In the genomic region with DNA sequence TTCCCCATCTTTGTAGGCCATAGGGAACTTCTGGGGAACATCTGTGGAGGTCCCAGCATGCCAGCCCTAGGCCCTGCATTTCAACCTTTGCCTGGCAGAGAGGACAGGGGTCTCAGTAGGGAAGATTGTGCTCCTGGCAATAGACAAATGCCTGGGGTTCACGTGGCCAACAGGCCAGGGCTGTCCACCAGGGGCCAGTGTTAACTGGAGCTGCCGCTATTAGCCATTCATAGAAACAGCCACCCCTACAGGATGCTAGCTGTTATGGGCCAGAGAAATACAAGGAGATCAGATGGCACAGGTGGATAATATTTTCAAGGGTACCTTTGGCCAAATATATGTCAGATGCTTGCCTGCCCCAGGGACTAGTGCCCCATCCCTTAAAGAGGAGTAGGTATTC, we compare ENCODE assay signal across 24 cellular contexts.
DNase-seq lines count a peak whose midpoint lies in the region; ATAC-seq, FAIRE-seq and TF ChIP-seq lines count a peak whose summit lies in the region.
"Had no signal": no experiment of that assay in that cellular context is flagged by ENCODE, and none has a peak within 500 bp of the region (broad histone marks: within the 10 kb centered on the region; RNA-seq: fewer than 3 reads in every experiment).

No MANE protein-coding gene starts in this region.

- H3K4me2 ChIP-seq in H9 (ENCODE audit: insufficient read depth, insufficient read length, low read length) = no peak overlapping the region
- H3K4me2 ChIP-seq: A549, PC-9 had no signal

- H2BK20ac ChIP-seq in H9 (ENCODE audit: low read depth, low read length, poor library complexity, severe bottlenecking) = no peak overlapping the region

- H3T11ph ChIP-seq in H9 (ENCODE audit: low read length) = no peak overlapping the region

- H4K5ac ChIP-seq in H9 (ENCODE audit: insufficient read length, low read depth, low read length) = no peak overlapping the region

- H2AK5ac ChIP-seq in H9 (ENCODE audit: insufficient read length, low read length) = no peak overlapping the region

- H2BK15ac ChIP-seq in H9 (ENCODE audit: low read depth, low read length) = no peak overlapping the region

- ATAC-seq in T-cell (replicated peaks in 1 of 4) = no peak
- ATAC-seq: A549, GM12878 had no signal

- no peaks in the 10 kb centered on the region for H3K27me3 ChIP-seq in H9 (ENCODE audit: insufficient read depth, low read length)
- no peaks in the 10 kb centered on the region for H3K27me3 ChIP-seq in WERI-Rb-1 (ENCODE audit: insufficient read depth, low read depth, severe bottlenecking)
- no peaks in the 10 kb centered on the region for H3K27me3 ChIP-seq in endodermal cell (ENCODE audit: control insufficient read depth, insufficient read depth, low read length, poor library complexity, severe bottlenecking)

- H3K27ac Mint-ChIP-seq in H9 = peak overlapping the region; percentile 77 to 93 (median 86); a peak in 4 of 7 replicates
- H3K27ac Mint-ChIP-seq in endodermal cell = no peak overlapping the region
- no peak overlapping the region for H3K27ac Mint-ChIP-seq in T-cell
- H3K27ac Mint-ChIP-seq: CD4-positive, CD25-positive, alpha-beta regulatory T cell; IgD-negative memory B cell had no signal

- H2AFZ ChIP-seq in H9 (ENCODE audit: low read length) = no peak overlapping the region
- H2AFZ ChIP-seq: PC-9 had no signal

- H2BK12ac ChIP-seq in H9 (ENCODE audit: insufficient read length, low read depth, low read length) = no peak overlapping the region

- H3K4me1 ChIP-seq in H9 (ENCODE audit: insufficient read depth, low read length) (peaks cover 10% of the 10 kb centered on the region; the same call in 1 of the 2 replicates), endodermal cell (ENCODE audit: control insufficient read depth, insufficient read depth, low read length) (peaks cover 12% of the 10 kb centered on the region), kidney (ENCODE audit: control insufficient read depth in 1 of 2, insufficient read depth in 1 of 2, low read depth in 1 of 2, low read length in 2 of 2) (no peaks in the 10 kb centered on the region)
- H3K4me1 ChIP-seq: A549 had no signal

- TF ChIP-seq CTCF in H9 (conservative IDR thresholded peaks at IDR 0.05) = peak; percentile 53
- peak; percentile 81 for TF ChIP-seq CTCF in WERI-Rb-1 (IDR thresholded peaks at IDR 0.05; ENCODE audit: low read depth, low read length)
- TF ChIP-seq CTCF in endodermal cell (conservative IDR thresholded peaks at IDR 0.05) = peak; percentile 59
- TF ChIP-seq CTCF in kidney (IDR thresholded peaks at IDR 0.05; ENCODE audit: borderline replicate concordance, extremely low read depth, insufficient read depth) = no peak

- H3K36me3 ChIP-seq in WERI-Rb-1 (no peaks in the 10 kb centered on the region), endodermal cell (ENCODE audit: control insufficient read depth, insufficient read depth, low read length) (no peaks in the 10 kb centered on the region), kidney (ENCODE audit: control insufficient read depth in 1 of 2, insufficient read depth in 2 of 2, low read length in 2 of 2) (no peaks in the 10 kb centered on the region)

- H3K4me3 Mint-ChIP-seq in H9 (no peak overlapping the region), endodermal cell (no peak overlapping the region), T-cell (no peak overlapping the region)
- H3K4me3 Mint-ChIP-seq: CD4-positive, CD25-positive, alpha-beta regulatory T cell; IgD-negative memory B cell had no signal

- no peak overlapping the region for H4K8ac ChIP-seq in H9 (replicated peaks; ENCODE audit: insufficient read length, low read depth, low read length)

- H3K56ac ChIP-seq in H9 (ENCODE audit: insufficient read length, low read depth, low read length) = no peak overlapping the region

- no peak overlapping the region for H3K23ac ChIP-seq in H9 (ENCODE audit: insufficient read length, low read depth, low read length)

- POLR2A ChIA-PET in T-cell (lab: Charles Lee) = no interaction called here

- H3K27me3 Mint-ChIP-seq in H9 (ENCODE audit: low read depth) = no peaks in the 10 kb centered on the region; the same call in 1 of the 2 replicates
- H3K27me3 Mint-ChIP-seq in endodermal cell (ENCODE audit: insufficient read depth) = peaks cover 7% of the 10 kb centered on the region
- no peaks in the 10 kb centered on the region for H3K27me3 Mint-ChIP-seq in T-cell
- H3K27me3 Mint-ChIP-seq: CD4-positive, CD25-positive, alpha-beta regulatory T cell; IgD-negative memory B cell had no signal

- FAIRE-seq in kidney (lab: Jason Lieb, UNC) = no peak
- FAIRE-seq: A549, GM12878, GM18507, H54 had no signal

- no peak overlapping the region for H3K18ac ChIP-seq in H9 (ENCODE audit: insufficient read length, low read depth, low read length)

- no peak overlapping the region for H4K91ac ChIP-seq in H9 (ENCODE audit: insufficient read length, low read depth, low read length)

- peaks cover 5% of the 10 kb centered on the region for H3K9me3 ChIP-seq in H9 (ENCODE audit: control insufficient read depth, low read depth, low read length)
- no peaks in the 10 kb centered on the region for H3K9me3 ChIP-seq in WERI-Rb-1 (ENCODE audit: severe bottlenecking)
- peaks cover 15% of the 10 kb centered on the region for H3K9me3 ChIP-seq in endodermal cell (ENCODE audit: control insufficient read depth, low read length)
- no peaks in the 10 kb centered on the region for H3K9me3 ChIP-seq in kidney (ENCODE audit: control insufficient read depth in 1 of 2, low read length in 2 of 2)
- H3K9me3 ChIP-seq: A549 had no signal

- DNase-seq in H9 = no peak
- peak; percentile 53 for DNase-seq in WERI-Rb-1
- no peak for DNase-seq in endodermal cell
- DNase-seq in lung microvascular endothelial cell (ENCODE audit: low read depth in 2 of 2) = peak; percentile 3 to 47
- DNase-seq in ureter (ENCODE audit: low spot score) = no peak
- no peak for DNase-seq in T-cell
- no peak for DNase-seq in kidney
- no peak for DNase-seq in activated CD4-positive, CD25-positive, alpha-beta regulatory T cell (lab: John Stamatoyannopoulos, UW)
- DNase-seq: CD4-positive, CD25-positive, alpha-beta regulatory T cell; DMS79 treated with DMSO at 0.1 percent for 48 hours; Karpas-422; MV-4-11; NCI-H187; NCI-H446; NCI-H526 treated with DMSO at 0.1 percent for 48 hours; PC-9; RPMI8226; SHP77 had no signal

- H3K4me1 Mint-ChIP-seq in H9 (peaks cover 36 to 40% of the 10 kb centered on the region in 2 experiments), endodermal cell (peaks cover 15% of the 10 kb centered on the region), T-cell (no peaks in the 10 kb centered on the region)
- H3K4me1 Mint-ChIP-seq: CD4-positive, CD25-positive, alpha-beta regulatory T cell; IgD-negative memory B cell had no signal

- H3K9ac ChIP-seq in H9 (ENCODE audit: extremely low read depth, insufficient read length, low read length) = no peak overlapping the region
- no peak overlapping the region for H3K9ac ChIP-seq in endodermal cell (ENCODE audit: extremely low read depth, low read length, poor library complexity, severe bottlenecking)
- no peak overlapping the region for H3K9ac ChIP-seq in kidney (ENCODE audit: low read length in 2 of 2)

- H3K27ac ChIP-seq in H9 (ENCODE audit: insufficient read length, low read depth, low read length) (no peak overlapping the region), WERI-Rb-1 (no peak overlapping the region), endodermal cell (ENCODE audit: low read depth, low read length) (no peak overlapping the region), kidney (ENCODE audit: low read depth in 2 of 2, low read length in 2 of 2) (no peak overlapping the region)
- H3K27ac ChIP-seq: A549, PC-9, SK-N-MC had no signal

- no peak overlapping the region for H3K4me3 ChIP-seq in WERI-Rb-1 (ENCODE audit: low read depth, low read length)
- H3K4me3 ChIP-seq in endodermal cell (ENCODE audit: low read length) = no peak overlapping the region
- no peak overlapping the region for H3K4me3 ChIP-seq in kidney (ENCODE audit: low read length in 2 of 2)
- H3K4me3 ChIP-seq: A549, GM12878, PC-9, SK-N-MC had no signal

- H3K9me3 Mint-ChIP-seq in H9 = peaks cover 3 to 14% of the 10 kb centered on the region in 2 experiments
- H3K9me3 Mint-ChIP-seq in endodermal cell = peaks cover 14% of the 10 kb centered on the region
- H3K9me3 Mint-ChIP-seq in T-cell = peaks cover 0 to 25% (median under 1%) of the 10 kb centered on the region in 3 donors

- H4K20me1 ChIP-seq in H9 (ENCODE audit: control insufficient read depth, insufficient read depth, insufficient read length) = no peaks in the 10 kb centered on the region

- H2BK120ac ChIP-seq in H9 (ENCODE audit: low read depth, low read length, poor library complexity, severe bottlenecking) = no peak overlapping the region

- no peaks in the 10 kb centered on the region for H3K79me2 ChIP-seq in H9 (ENCODE audit: insufficient read depth, low read length)

- no peak overlapping the region for H3K14ac ChIP-seq in H9 (ENCODE audit: insufficient read depth, low read length)

- no peak overlapping the region for H2BK5ac ChIP-seq in H9 (ENCODE audit: insufficient read length, low read length)

- CTCF ChIA-PET in T-cell (lab: Charles Lee) = no interaction called here

- H3K36me3 Mint-ChIP-seq in H9 (ENCODE audit: insufficient read depth in 1 of 3, low read depth in 3 of 3) (peaks cover 0 to 39% (median 15%) of the 10 kb centered on the region in 3 experiments), endodermal cell (ENCODE audit: low read depth) (peaks cover 13% of the 10 kb centered on the region), T-cell (no peaks in the 10 kb centered on the region)
- H3K36me3 Mint-ChIP-seq: CD4-positive, CD25-positive, alpha-beta regulatory T cell; IgD-negative memory B cell had no signal

- WGBS in H9 (ENCODE audit: extremely low coverage, insufficient read length, low lambda C conversion rate) = no CpG with 5 or more reads among the region's 2 CpGs
- WGBS in endodermal cell (ENCODE audit: insufficient coverage in 1 of 2, insufficient read length in 1 of 2), 2 experiments = 83 to 93% methylated on average over 1 to 2 of the region's 2 CpGs

- H3K23me2 ChIP-seq in H9 (ENCODE audit: insufficient read length, low read depth, low read length, poor library complexity, severe bottlenecking) = peaks cover 2% of the 10 kb centered on the region

- intact Hi-C loops in kidney (cut with DNase I) = no loop called here

- H3K79me1 ChIP-seq in H9 (ENCODE audit: insufficient read depth, low read depth, low read length, poor library complexity, severe bottlenecking) = no peaks in the 10 kb centered on the region

- no peak overlapping the region for H3K4ac ChIP-seq in H9 (ENCODE audit: low read depth, low read length)

Comparison
In these comparisons a context has a peak if more than half of its experiments do, and no peak if none do; other contexts are left out.
1. DNase-seq: peak in WERI-Rb-1 (single experiment) and lung microvascular endothelial cell (2 of 2); none in H9 (single experiment), endodermal cell (single experiment), ureter (single experiment), T-cell (0 of 34), kidney (single experiment) and activated CD4-positive, CD25-positive, alpha-beta regulatory T cell (0 of 4).
2. H3K27ac Mint-ChIP-seq: peak in H9 (3 of 3); none in endodermal cell (single experiment) and T-cell (0 of 2).